In the genomic region with DNA sequence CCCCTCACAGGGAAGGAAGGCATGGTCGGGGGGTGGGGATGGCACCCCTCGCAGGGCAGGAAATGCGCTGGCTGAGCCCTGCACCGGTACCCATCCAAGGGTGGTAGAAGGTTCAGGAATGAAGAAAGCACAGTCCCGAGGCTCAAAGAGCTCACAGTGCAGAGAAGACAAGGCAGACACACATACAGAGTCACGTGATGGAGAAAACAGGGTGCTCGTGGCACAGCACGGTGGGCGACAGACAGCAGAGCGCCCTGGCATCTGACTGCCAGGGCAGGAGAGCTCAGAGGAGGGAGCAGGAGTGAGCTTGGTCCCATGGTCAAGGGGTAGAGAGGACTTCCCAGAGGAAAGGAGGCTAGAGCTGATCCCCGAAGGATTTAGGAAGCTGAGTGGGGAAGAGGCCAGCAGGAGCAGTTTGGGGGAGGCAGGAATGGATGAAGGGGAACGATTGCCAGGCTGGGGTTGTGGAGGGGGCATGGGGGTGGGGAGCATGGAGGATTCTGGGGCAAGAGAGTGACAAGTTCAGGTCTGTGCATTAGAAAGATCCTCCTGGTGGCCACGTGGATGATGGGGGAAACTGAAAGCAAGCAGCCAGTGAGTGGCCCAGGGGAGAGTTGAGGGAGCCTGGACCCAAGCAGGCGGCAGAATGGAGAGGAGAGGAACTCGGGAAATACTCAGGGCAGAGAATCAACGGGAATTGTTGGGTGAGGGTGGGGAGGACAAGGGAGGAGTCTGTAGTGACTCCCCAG, we compare ENCODE assay signal across 16 cellular contexts. TPM values are rescaled to one million over a fixed set of nuclear protein-coding genes. Genes with fewer than 3 reads are reported as not detected.
A peak's percentile ranks its signal among the peaks of the same experiment; 100 is the strongest.
DNase-seq lines count a peak whose midpoint lies in the region; ATAC-seq and TF ChIP-seq lines count a peak whose summit lies in the region.
"Had no signal": no experiment of that assay in that cellular context is flagged by ENCODE, and none has a peak within 500 bp of the region (broad histone marks: within the 10 kb centered on the region; RNA-seq: fewer than 3 reads in every experiment).

No MANE protein-coding gene starts in this region.

- no peak overlapping the region for H3T11ph ChIP-seq in H9 (ENCODE audit: low read length)

- H3K79me1 ChIP-seq in H9 (ENCODE audit: insufficient read depth, low read depth, low read length, poor library complexity, severe bottlenecking) = no peaks in the 10 kb centered on the region

- no peak overlapping the region for H2BK15ac ChIP-seq in H9 (ENCODE audit: low read depth, low read length)

- H3K27ac ChIP-seq in right cardiac atrium (ENCODE audit: low read length) (peak overlapping the region; percentile 19), dorsolateral prefrontal cortex (peak overlapping the region in 58 of 59 donors; percentile 3 to 97 (median 84)), H9 (ENCODE audit: insufficient read length, low read depth, low read length) (no peak overlapping the region)
- H3K27ac ChIP-seq in effector memory CD4-positive, alpha-beta T cell (ENCODE audit: insufficient read depth, low read length, poor library complexity, severe bottlenecking) = no peak overlapping the region
- H3K27ac ChIP-seq: body of pancreas, HL-60, pancreas, VCaP had no signal

- H2AK5ac ChIP-seq in H9 (ENCODE audit: insufficient read length, low read length) = no peak overlapping the region

- peaks cover under 1% of the 10 kb centered on the region for H3K27me3 Mint-ChIP-seq in neural crest cell (ENCODE audit: low read depth)
- peaks cover 22% of the 10 kb centered on the region for H3K27me3 Mint-ChIP-seq in H9 (ENCODE audit: low read depth)

- H3K79me2 ChIP-seq in H9 (ENCODE audit: insufficient read depth, low read length) = no peaks in the 10 kb centered on the region

- TF ChIP-seq CTCF in dorsolateral prefrontal cortex (IDR thresholded peaks at IDR 0.05 in 54 of 56, conservative IDR thresholded peaks at IDR 0.05 in 2 of 56; ENCODE audit: low read depth in 1 of 56, partially characterized antibody in 56 of 56) (no peak), neural crest cell (conservative IDR thresholded peaks at IDR 0.05) (no peak), H9 (conservative IDR thresholded peaks at IDR 0.05) (no peak)

- no peaks in the 10 kb centered on the region for H3K23me2 ChIP-seq in H9 (ENCODE audit: insufficient read length, low read depth, low read length, poor library complexity, severe bottlenecking)

- H4K8ac ChIP-seq in H9 (replicated peaks; ENCODE audit: insufficient read length, low read depth, low read length) = no peak overlapping the region

- H3K36me3 Mint-ChIP-seq in neural crest cell (ENCODE audit: low read depth) (no peaks in the 10 kb centered on the region), H9 (ENCODE audit: insufficient read depth in 1 of 3, low read depth in 3 of 3) (peaks cover 0 to 1% (median 0%) of the 10 kb centered on the region in 3 experiments; a peak in 1 of 7 replicates)

- no peak overlapping the region for H3K4ac ChIP-seq in H9 (ENCODE audit: low read depth, low read length)

- H3K4me3 ChIP-seq in right cardiac atrium (ENCODE audit: low read length) (no peak overlapping the region), dorsolateral prefrontal cortex (peak overlapping the region in 2 of 59 donors; percentile 5 to 16)
- H3K4me3 ChIP-seq in effector memory CD4-positive, alpha-beta T cell (ENCODE audit: insufficient read depth, low read depth, low read length, poor library complexity, severe bottlenecking) = no peak overlapping the region
- H3K4me3 ChIP-seq: body of pancreas, pancreas had no signal

- 64% methylated on average over 16 of the region's 16 CpGs for WGBS in right cardiac atrium
- WGBS in H9 (ENCODE audit: extremely low coverage, insufficient read length, low lambda C conversion rate) = no CpG with 5 or more reads among the region's 16 CpGs

- no peak overlapping the region for H4K91ac ChIP-seq in H9 (ENCODE audit: insufficient read length, low read depth, low read length)

- DNase-seq in right cardiac atrium = peak in 1 of 3 donors; percentile 21
- DNase-seq in left cardiac atrium = no peak
- DNase-seq in dorsolateral prefrontal cortex = peak in 1 of 10 donors; percentile 59
- no peak for DNase-seq in neural crest cell (ENCODE audit: low read depth, low spot score)
- no peak for DNase-seq in AML-193 (lab: John Stamatoyannopoulos, UW)
- no peak for DNase-seq in H9
- DNase-seq in effector memory CD4-positive, alpha-beta T cell = no peak
- DNase-seq: ACHN; activated CD8-positive, alpha-beta memory T cell treated with anti-CD3 and anti-CD28 coated beads for 24 hours; body of pancreas; effector CD8-positive, alpha-beta T cell; pancreas; SW 1271 had no signal

- H3K36me3 ChIP-seq in effector memory CD4-positive, alpha-beta T cell (ENCODE audit: control insufficient read depth, insufficient read depth, low read length) = no peaks in the 10 kb centered on the region
- H3K36me3 ChIP-seq: pancreas had no signal

- H3K27ac Mint-ChIP-seq in neural crest cell (ENCODE audit: unreplicated experiment) = peak overlapping the region; percentile 71
- H3K27ac Mint-ChIP-seq in H9 = no peak overlapping the region; a peak in 1 of 7 replicates

- H3K14ac ChIP-seq in H9 (ENCODE audit: insufficient read depth, low read length) = no peak overlapping the region

- no peak overlapping the region for H3K18ac ChIP-seq in H9 (ENCODE audit: insufficient read length, low read depth, low read length)

- peaks cover 35% of the 10 kb centered on the region for H3K4me1 ChIP-seq in right cardiac atrium (ENCODE audit: control insufficient read depth, insufficient read depth, low read length)
- no peaks in the 10 kb centered on the region for H3K4me1 ChIP-seq in H9 (ENCODE audit: insufficient read depth, low read length)
- no peaks in the 10 kb centered on the region for H3K4me1 ChIP-seq in effector memory CD4-positive, alpha-beta T cell (ENCODE audit: control insufficient read depth, insufficient read depth, low read length, poor library complexity, severe bottlenecking)

- no peak overlapping the region for H3K4me2 ChIP-seq in H9 (ENCODE audit: insufficient read depth, insufficient read length, low read length)

- H3K56ac ChIP-seq in H9 (ENCODE audit: insufficient read length, low read depth, low read length) = no peak overlapping the region

- H4K20me1 ChIP-seq in H9 (ENCODE audit: control insufficient read depth, insufficient read depth, insufficient read length) = no peaks in the 10 kb centered on the region

- H3K9me3 ChIP-seq in right cardiac atrium (ENCODE audit: control insufficient read depth, low read length) = no peaks in the 10 kb centered on the region
- H3K9me3 ChIP-seq in H9 (ENCODE audit: control insufficient read depth, low read depth, low read length) = no peaks in the 10 kb centered on the region
- H3K9me3 ChIP-seq in effector memory CD4-positive, alpha-beta T cell (ENCODE audit: control insufficient read depth, low read length) = no peaks in the 10 kb centered on the region
- H3K9me3 ChIP-seq: body of pancreas, pancreas had no signal

- no peak overlapping the region for H2BK12ac ChIP-seq in H9 (ENCODE audit: insufficient read length, low read depth, low read length)

- peaks cover 28% of the 10 kb centered on the region for H3K4me1 Mint-ChIP-seq in neural crest cell
- H3K4me1 Mint-ChIP-seq in H9 = peaks cover 7 to 32% of the 10 kb centered on the region in 2 experiments

- no peaks in the 10 kb centered on the region for H3K27me3 ChIP-seq in right cardiac atrium (ENCODE audit: control insufficient read depth, insufficient read depth)
- no peaks in the 10 kb centered on the region for H3K27me3 ChIP-seq in dorsolateral prefrontal cortex
- H3K27me3 ChIP-seq in H9 (ENCODE audit: insufficient read depth, low read length) = no peaks in the 10 kb centered on the region
- no peaks in the 10 kb centered on the region for H3K27me3 ChIP-seq in effector memory CD4-positive, alpha-beta T cell (replicated peaks; ENCODE audit: control insufficient read depth, insufficient read depth, low read length, poor library complexity, severe bottlenecking)
- H3K27me3 ChIP-seq: body of pancreas, pancreas had no signal

- no peak overlapping the region for H2AFZ ChIP-seq in H9 (ENCODE audit: low read length)

- H3K23ac ChIP-seq in H9 (ENCODE audit: insufficient read length, low read depth, low read length) = no peak overlapping the region

- no peak overlapping the region for H4K5ac ChIP-seq in H9 (ENCODE audit: insufficient read length, low read depth, low read length)

- no peaks in the 10 kb centered on the region for H3K9me3 Mint-ChIP-seq in neural crest cell
- H3K9me3 Mint-ChIP-seq in H9 = 0 out of 5 replicates have a peak, but pooled peaks cover 0 to 2% of the 10 kb centered on the region in 2 experiments

- H3K4me3 Mint-ChIP-seq in neural crest cell (no peak overlapping the region), H9 (no peak overlapping the region)

- intact Hi-C loops in right cardiac atrium (cut with DNase I) (no loop called here), left cardiac atrium (cut with DNase I) (no loop called here), dorsolateral prefrontal cortex (cut with DNase I) (no loop called here)

- no peak overlapping the region for H2BK20ac ChIP-seq in H9 (ENCODE audit: low read depth, low read length, poor library complexity, severe bottlenecking)

- ATAC-seq in right cardiac atrium (no peak), left cardiac atrium (no peak), GM21576 (IDR thresholded peaks at IDR 0.05; ENCODE audit: unreplicated experiment) (no peak)
- ATAC-seq: body of pancreas, pancreas had no signal

- H2BK120ac ChIP-seq in H9 (ENCODE audit: low read depth, low read length, poor library complexity, severe bottlenecking) = no peak overlapping the region

- H2BK5ac ChIP-seq in H9 (ENCODE audit: insufficient read length, low read length) = no peak overlapping the region

- H3K9ac ChIP-seq in H9 (ENCODE audit: extremely low read depth, insufficient read length, low read length) = no peak overlapping the region

RNA-seq across cellular contexts. Expression of a gene that starts 43.9 kb away (rescaled TPM):
- 10 to 100 TPM; 32.1 to 43.9 (median 37.0) TPM for total RNA-seq in right cardiac atrium
- 43.1 TPM for polyA plus RNA-seq in right cardiac atrium
- total RNA-seq in left cardiac atrium = 10 to 100 TPM; 40.9 to 41.6 TPM
- total RNA-seq in dorsolateral prefrontal cortex = 100 to 1,000 TPM in 119 of 120 experiments, 10 to 100 TPM in 1; 92.8 to 412 (median 240) TPM
- total RNA-seq in neural crest cell = 2.0 and 3.0 TPM in 2 replicates
- total RNA-seq in H9 (2021) = 3.4 and 4.3 TPM in 2 replicates

Comparison
In these comparisons a context has a peak if more than half of its experiments do, and no peak if none do; other contexts are left out.
1. H3K27ac ChIP-seq: peak in right cardiac atrium (single experiment) and dorsolateral prefrontal cortex (58 of 59); none in H9 (single experiment) and effector memory CD4-positive, alpha-beta T cell (single experiment).